Comparison of ENCODE assay signal across 8 cellular contexts in the genomic region with DNA sequence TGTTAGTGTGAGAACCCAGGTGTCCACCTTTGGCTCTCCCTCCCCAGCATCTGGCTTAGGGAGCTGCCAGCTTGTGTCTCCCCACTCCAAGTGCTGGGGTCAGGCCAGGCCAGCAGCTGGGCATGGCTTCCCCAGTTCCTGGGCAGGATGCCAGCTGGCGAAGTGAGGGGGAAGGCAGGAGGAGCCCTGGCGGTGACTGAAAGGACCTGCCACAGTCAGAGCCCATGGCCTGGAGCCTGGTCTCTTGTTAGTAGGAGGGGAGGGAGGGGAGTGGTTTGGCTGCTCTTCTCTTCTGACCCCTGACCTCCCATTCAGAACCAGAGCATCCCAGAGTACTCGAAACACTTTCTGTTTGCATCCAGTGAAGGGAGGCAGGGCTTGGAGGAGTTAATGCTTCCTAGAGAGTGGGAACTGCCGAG. TPM values are rescaled to one million over a fixed set of nuclear protein-coding genes. Genes with fewer than 3 reads are reported as not detected.
DNase-seq lines count a peak whose midpoint lies in the region; ATAC-seq and TF ChIP-seq lines count a peak whose summit lies in the region.

No MANE protein-coding gene starts in this region.

- H3K9me2 ChIP-seq in GM23338 (ENCODE audit: insufficient read depth) (no peaks in the 10 kb centered on the region), neural cell (ENCODE audit: insufficient read depth, low read length) (no peaks in the 10 kb centered on the region)

- H4K20me1 ChIP-seq in GM23338 (replicated peaks; ENCODE audit: insufficient read depth) (no peaks in the 10 kb centered on the region), neural cell (ENCODE audit: insufficient read depth) (no peaks in the 10 kb centered on the region)

- TF ChIP-seq RAD21 in neural cell (conservative IDR thresholded peaks at IDR 0.05) = no peak

- H3K4me3 ChIP-seq in GM23338 (no peak overlapping the region), neural cell (ENCODE audit: low read length) (peak overlapping the region; percentile 100), aorta (ENCODE audit: low read length in 2 of 2) (no peak overlapping the region)

- no peaks in the 10 kb centered on the region; the same call in 2 of the 3 replicates for H3K4me1 Mint-ChIP-seq in GM23338

- WGBS in aorta, 2 donors = 6 to 8% methylated on average over 4 of the region's 4 CpGs

- peaks cover 4% of the 10 kb centered on the region; the same call in 2 of the 3 replicates for H3K36me3 Mint-ChIP-seq in GM23338 (ENCODE audit: low read depth)

- DNase-seq in 8988T (peak; percentile 72), GM23338 (ENCODE audit: low spot score) (peak; percentile 62), NCI-H526 (lab: John Stamatoyannopoulos, UW) (peak; percentile 63 to 70), fibroblast of the conjunctiva (ENCODE audit: low read depth) (peak; percentile 98), aorta (peak; percentile 98 to 99)
- peak; percentile 78 for DNase-seq in activated effector memory CD4-positive, alpha-beta T cell treated with anti-CD3 and anti-CD28 coated beads, Interleukin-2, amount 50 U/mL, for 16 hours

- H3K9ac ChIP-seq in neural cell (ENCODE audit: low read length) = peak overlapping the region; percentile 100

- no peak overlapping the region for H2AFZ ChIP-seq in GM23338
- H2AFZ ChIP-seq in neural cell (ENCODE audit: low read depth, low read length) = no peak overlapping the region

- H3K4me2 ChIP-seq in GM23338 (peak overlapping the region; percentile 88; the same call in 1 of the 2 replicates), neural cell (ENCODE audit: low read length) (peak overlapping the region; percentile 69)

- intact Hi-C loops in aorta (cut with DNase I) = loop anchor here in 1 of 2 donors (1.0 kb wide), 1 partner anchor 43 kb away; a partner anchor contains a TSS

- 0 out of 2 replicates have a peak, but pooled peaks cover 3% of the 10 kb centered on the region for H3K36me3 ChIP-seq in GM23338 (ENCODE audit: insufficient read depth)
- no peaks in the 10 kb centered on the region for H3K36me3 ChIP-seq in neural cell (ENCODE audit: insufficient read depth, low read length)
- no peaks in the 10 kb centered on the region for H3K36me3 ChIP-seq in aorta (ENCODE audit: control insufficient read depth in 1 of 2, insufficient read depth in 2 of 2, low read length in 1 of 2)

- H3F3A ChIP-seq in GM23338 (replicated peaks; ENCODE audit: low read depth) = peaks cover 8% of the 10 kb centered on the region
- peaks cover 7% of the 10 kb centered on the region for H3F3A ChIP-seq in neural cell (ENCODE audit: insufficient read depth, low read length, poor library complexity, severe bottlenecking)

- H3K79me2 ChIP-seq in GM23338 (replicated peaks; ENCODE audit: insufficient read depth) = no peaks in the 10 kb centered on the region
- peaks cover 55% of the 10 kb centered on the region for H3K79me2 ChIP-seq in neural cell (replicated peaks; ENCODE audit: insufficient read depth, low read length)

- H3K27ac Mint-ChIP-seq in GM23338 = no peak overlapping the region

- no peak overlapping the region for H3K27ac ChIP-seq in GM23338 (ENCODE audit: low read depth)
- peak overlapping the region; percentile 99 for H3K27ac ChIP-seq in neural cell (ENCODE audit: low read length)
- H3K27ac ChIP-seq in aorta (ENCODE audit: low read depth in 1 of 2, low read length in 2 of 2) = peak overlapping the region in 1 of 2 donors; percentile 78

- ATAC-seq in GM23338 (peak; percentile 47), aorta (ENCODE audit: low FRiP score) (peak; percentile 76), GM21526 (IDR thresholded peaks at IDR 0.05; ENCODE audit: low FRiP score, unreplicated experiment) (no peak)

- H3K27me3 ChIP-seq in GM23338 (ENCODE audit: insufficient read depth) (peaks cover 38% of the 10 kb centered on the region), neural cell (ENCODE audit: insufficient read depth, low read depth, low read length) (no peaks in the 10 kb centered on the region), aorta (ENCODE audit: control insufficient read depth in 1 of 2, insufficient read depth in 2 of 2, low read length in 1 of 2) (no peaks in the 10 kb centered on the region)

- TF ChIP-seq CTCF in GM23338 (conservative IDR thresholded peaks at IDR 0.05; ENCODE audit: low read depth in 2 of 2) = no peak; a peak in 1 of 4 replicates
- TF ChIP-seq CTCF in neural cell (IDR thresholded peaks at IDR 0.05; ENCODE audit: poor library complexity, severe bottlenecking) = no peak

- no peak for TF ChIP-seq EP300 in neural cell (conservative IDR thresholded peaks at IDR 0.05; ENCODE audit: poor library complexity, severe bottlenecking)

- H3K27me3 Mint-ChIP-seq in GM23338 (ENCODE audit: insufficient read depth, low read depth, poor library complexity) = peaks cover 7% of the 10 kb centered on the region

- H3K4me1 ChIP-seq in GM23338 (ENCODE audit: insufficient read depth) (peaks cover 31% of the 10 kb centered on the region), aorta (ENCODE audit: control insufficient read depth in 1 of 2, insufficient read depth in 2 of 2, low read length in 2 of 2) (peaks cover 0 to 3% of the 10 kb centered on the region in 2 donors)

- no peaks in the 10 kb centered on the region for H3K9me3 Mint-ChIP-seq in GM23338

- H3K9me3 ChIP-seq in neural cell (ENCODE audit: low read length) (no peaks in the 10 kb centered on the region), aorta (ENCODE audit: control insufficient read depth, low read length) (no peaks in the 10 kb centered on the region)

- H3K4me3 Mint-ChIP-seq in GM23338 = no peak overlapping the region; the same call in 2 of the 3 replicates

TF ChIP-seq in GM23338, 12 proteins besides CTCF, POLR2A, EP300 and RAD21 (continues in another document):
- TF ChIP-seq POLR2AphosphoS5 (IDR thresholded peaks at IDR 0.05; ENCODE audit: low read depth) (no peak), CREB1 (CRISPR knock-in tag; IDR thresholded peaks at IDR 0.05; ENCODE audit: low read depth) (no peak)

TF ChIP-seq in neural cell, 6 proteins besides CTCF, POLR2A, EP300 and RAD21:
- no peak for TF ChIP-seq MXI1 (conservative IDR thresholded peaks at IDR 0.05; ENCODE audit: poor library complexity, severe bottlenecking)

RNA-seq across cellular contexts. Expression of a gene that starts 0.6 kb away (rescaled TPM):
- 9.7 and 12.3 TPM in 2 replicates for total RNA-seq in GM23338 (2014; rRNA removed; shearing (Covaris generic))
- polyA plus RNA-seq in GM23338 (2016; fragmentation: Nextera tagmentation; extraction: Ambion mirVana) (2.9 and 3.0 TPM in 2 replicates), neural cell (115 and 159 TPM in 2 replicates), aorta (100 to 1,000 TPM in 1 of 2 donors, 10 to 100 TPM in 1; 88.8 to 119 TPM)
- 296 and 321 TPM in 2 replicates for polyA minus RNA-seq in neural cell
- 100 to 1,000 TPM in 1 of 2 donors, 10 to 100 TPM in 1; 73.1 to 125 TPM for total RNA-seq in aorta

RNA-seq across cellular contexts. Expression of a gene that starts 26.9 kb away (rescaled TPM):
- 0.66 and 1.4 TPM in 2 replicates for total RNA-seq in GM23338 (2014; rRNA removed; shearing (Covaris generic))
- polyA plus RNA-seq in GM23338 (2016; fragmentation: Nextera tagmentation; extraction: Ambion mirVana) (0.35 and 0.42 TPM in 2 replicates), neural cell (69.9 and 81.4 TPM in 2 replicates), aorta (1 to 10 TPM in 1 of 2 donors, under 1 TPM in 1; 0.50 to 1.9 TPM)
- 22.6 and 45.8 TPM in 2 replicates for polyA minus RNA-seq in neural cell
- total RNA-seq in aorta = 1 to 10 TPM; 1.9 to 3.0 TPM

RNA-seq across cellular contexts. Expression of a gene that starts 31.4 kb away (rescaled TPM):
- 5.6 and 8.4 TPM in 2 replicates for total RNA-seq in GM23338 (2014; rRNA removed; shearing (Covaris generic))
- polyA plus RNA-seq in GM23338 (2016; fragmentation: Nextera tagmentation; extraction: Ambion mirVana) (2.7 and 3.5 TPM in 2 replicates), neural cell (21.1 and 30.4 TPM in 2 replicates), aorta (1 to 10 TPM; 6.1 to 8.2 TPM)
- 25.8 and 27.8 TPM in 2 replicates for polyA minus RNA-seq in neural cell
- total RNA-seq in aorta = 10 to 100 TPM; 10.5 to 12.5 TPM

RNA-seq across cellular contexts. Expression of a gene that starts 31.8 kb away (rescaled TPM):
- total RNA-seq in GM23338 (2014; rRNA removed; shearing (Covaris generic)) = 17.1 and 24.0 TPM in 2 replicates
- polyA plus RNA-seq in GM23338 (2016; fragmentation: Nextera tagmentation; extraction: Ambion mirVana) (74.8 and 78.5 TPM in 2 replicates), neural cell (99.5 and 110 TPM in 2 replicates), aorta (100 to 1,000 TPM; 111 to 143 TPM)
- polyA minus RNA-seq in neural cell = 27.0 and 30.9 TPM in 2 replicates
- total RNA-seq in aorta = 10 to 100 TPM; 44.1 to 47.4 TPM

RNA-seq across cellular contexts. Expression of a gene that starts 34.3 kb away (rescaled TPM):
- 0.97 TPM in 1 of 2 replicates, not detected in the other for total RNA-seq in GM23338 (2014; rRNA removed; shearing (Covaris generic))
- polyA plus RNA-seq in GM23338 (2016; fragmentation: Nextera tagmentation; extraction: Ambion mirVana) (0.43 and 0.58 TPM in 2 replicates), neural cell (4.2 and 6.7 TPM in 2 replicates), aorta (1 to 10 TPM in 1 of 2 donors, not detected in 1; 4.5 TPM)
- 1.4 and 1.5 TPM in 2 replicates for polyA minus RNA-seq in neural cell
- total RNA-seq in aorta = 10 to 100 TPM; 16.0 to 28.6 TPM

Comparison
In these comparisons a context has a peak if more than half of its experiments do, and no peak if none do; other contexts are left out.
1. RNA of a gene that starts 0.6 kb away (polyA plus RNA-seq): 88.8 to 119 TPM in aorta and 115 to 159 TPM in neural cell; 2.9 to 3.0 TPM in GM23338; every median in the first group is over 10 times any median in the second.
2. RNA of a gene that starts 26.9 kb away (polyA plus RNA-seq): 69.9 to 81.4 TPM in neural cell; 0.50 to 1.9 TPM in aorta and 0.35 to 0.42 TPM in GM23338; every median in the first group is over 10 times any median in the second.
3. Peak in every context shown above with its lines, with median percentiles within 50 percentile points of each other: DNase-seq.